In the genomic region with DNA sequence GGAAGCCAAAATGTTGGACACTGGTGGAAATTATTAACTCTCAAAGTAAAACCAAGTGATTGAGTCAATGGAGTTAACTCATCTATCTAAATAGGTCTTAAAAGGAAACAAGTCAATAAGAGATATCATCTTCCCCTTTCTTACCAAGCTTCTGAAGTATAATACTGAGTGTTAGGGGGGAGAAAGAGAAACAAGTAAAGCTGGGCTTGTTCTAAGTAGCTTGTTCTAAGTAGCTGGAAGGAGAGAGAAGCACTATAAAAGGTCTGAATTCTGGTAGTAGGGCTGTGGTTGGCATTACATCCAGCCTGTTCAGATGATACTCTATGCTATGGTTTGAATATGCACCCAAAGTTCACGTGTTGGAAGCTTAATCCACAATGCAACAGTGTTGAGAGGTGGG, we compare ENCODE assay signal across 26 cellular contexts. TPM values are rescaled to one million over a fixed set of nuclear protein-coding genes. Genes with fewer than 3 reads are reported as not detected.
DNase-seq lines count a peak whose midpoint lies in the region; ATAC-seq and TF ChIP-seq lines count a peak whose summit lies in the region.
"Had no signal": no experiment of that assay in that cellular context is flagged by ENCODE, and none has a peak within 500 bp of the region (broad histone marks: within the 10 kb centered on the region; RNA-seq: fewer than 3 reads in every experiment).

No MANE protein-coding gene starts in this region.

- H3K9ac ChIP-seq in endodermal cell (ENCODE audit: extremely low read depth, low read length, poor library complexity, severe bottlenecking), result no peak overlapping the region
- H3K9ac ChIP-seq: KMS-11, neural progenitor cell had no signal

- H3K27me3 Mint-ChIP-seq in WTC11 (ENCODE audit: low read depth), result no peaks in the 10 kb centered on the region
- no peaks in the 10 kb centered on the region for H3K27me3 Mint-ChIP-seq in CD4-positive, alpha-beta memory T cell
- H3K27me3 Mint-ChIP-seq in endodermal cell (ENCODE audit: insufficient read depth), result no peaks in the 10 kb centered on the region
- H3K27me3 Mint-ChIP-seq: activated naive CD8-positive, alpha-beta T cell treated with anti-CD3 and anti-CD28 coated beads for 36 hours; CD4-positive, CD25-positive, alpha-beta regulatory T cell had no signal

- H3K27me3 ChIP-seq in CD4-positive, alpha-beta memory T cell (ENCODE audit: insufficient read depth, low read length), result no peaks in the 10 kb centered on the region
- H3K27me3 ChIP-seq in endodermal cell (ENCODE audit: control insufficient read depth, insufficient read depth, low read length, poor library complexity, severe bottlenecking), result no peaks in the 10 kb centered on the region
- H3K27me3 ChIP-seq: neural progenitor cell, right lobe of liver had no signal

- H3K9me3 Mint-ChIP-seq in WTC11 (peaks cover 6% of the 10 kb centered on the region), endodermal cell (no peaks in the 10 kb centered on the region)
- no peaks in the 10 kb centered on the region for H3K9me3 Mint-ChIP-seq in CD4-positive, alpha-beta memory T cell
- H3K9me3 Mint-ChIP-seq: activated B cell treated with CpG ODN at 0.5 μM for 24 hours; activated naive CD8-positive, alpha-beta T cell treated with anti-CD3 and anti-CD28 coated beads for 36 hours; neural progenitor cell had no signal

- DNase-seq in MV-4-11 (lab: John Stamatoyannopoulos, UW) (peak; percentile 9), WTC11 (ENCODE audit: low spot score) (no peak), endodermal cell (no peak), GM20000 (ENCODE audit: low spot score) (no peak)
- DNase-seq in CD4-positive, alpha-beta memory T cell, result no peak
- DNase-seq: activated B cell treated with CpG ODN at 0.5 μM for 24 hours; activated CD4-positive, alpha-beta T cell treated with anti-CD3 and anti-CD28 coated beads, Interleukin-2, amount 50 U/mL, for 4 hours; activated effector memory CD4-positive, alpha-beta T cell treated with Interleukin-2 at 50 U/mL for 16 hours; activated naive CD8-positive, alpha-beta T cell treated with anti-CD3 and anti-CD28 coated beads for 36 hours; caudate nucleus; CD4-positive, CD25-positive, alpha-beta regulatory T cell; dermis blood vessel endothelial cell; NCI-H1694 treated with DMSO at 0.1 percent for 48 hours; NCI-H2171 treated with DMSO at 0.1 percent for 48 hours; NCI-H526; posterior cingulate gyrus; right lobe of liver; stimulated activated CD4-positive, alpha-beta T cell treated with anti-CD3 and anti-CD28 coated beads, Interleukin-12 subunit alpha, Interleukin-12 subunit beta, amount 100 ng/mL, for 4 hours; stimulated activated CD4-positive, alpha-beta T cell treated with anti-CD3 and anti-CD28 coated beads, Interleukin-4, amount 100 ng/mL, for 4 hours; stimulated activated naive CD4-positive, alpha-beta T cell had no signal

- H3K36me3 ChIP-seq in CD4-positive, alpha-beta memory T cell (ENCODE audit: insufficient read depth, low read length), result no peaks in the 10 kb centered on the region
- no peaks in the 10 kb centered on the region for H3K36me3 ChIP-seq in endodermal cell (ENCODE audit: control insufficient read depth, insufficient read depth, low read length)
- H3K36me3 ChIP-seq: HAP-1, neural progenitor cell, right lobe of liver had no signal

- H3K9me3 ChIP-seq in CD4-positive, alpha-beta memory T cell (ENCODE audit: control insufficient read depth in 1 of 2, low read length in 2 of 2), result no peaks in the 10 kb centered on the region
- no peaks in the 10 kb centered on the region for H3K9me3 ChIP-seq in endodermal cell (ENCODE audit: control insufficient read depth, low read length)
- H3K9me3 ChIP-seq: HAP-1, right lobe of liver had no signal

- TF ChIP-seq CTCF in WTC11 (IDR thresholded peaks at IDR 0.05) (no peak), endodermal cell (conservative IDR thresholded peaks at IDR 0.05) (no peak), GM20000 (IDR thresholded peaks at IDR 0.05; ENCODE audit: extremely low read depth, missing control alignments) (no peak)

- H3K4me1 Mint-ChIP-seq in WTC11, result peaks cover 37% of the 10 kb centered on the region
- peaks cover 11 to 30% (median 21%) of the 10 kb centered on the region in 4 donors for H3K4me1 Mint-ChIP-seq in CD4-positive, alpha-beta memory T cell
- H3K4me1 Mint-ChIP-seq in endodermal cell, result peaks cover 13% of the 10 kb centered on the region
- H3K4me1 Mint-ChIP-seq: activated B cell treated with CpG ODN at 0.5 μM for 24 hours, neural progenitor cell had no signal

- ATAC-seq in GM18861 (IDR thresholded peaks at IDR 0.05; ENCODE audit: unreplicated experiment), result peak; percentile 75
- peak; percentile 41 for ATAC-seq in HG02610 (IDR thresholded peaks at IDR 0.05; ENCODE audit: unreplicated experiment)
- no peak for ATAC-seq in WTC11

- H3K27ac ChIP-seq in CD4-positive, alpha-beta memory T cell (ENCODE audit: low read depth, low read length), result no peak overlapping the region
- H3K27ac ChIP-seq in endodermal cell (ENCODE audit: low read depth, low read length), result no peak overlapping the region
- H3K27ac ChIP-seq: KMS-11, neural progenitor cell, right lobe of liver had no signal

- CTCF ChIA-PET in WTC11 (lab: Charles Lee), result interaction anchor here (0.9 kb wide), 2 partner anchors 54 to 73 kb away, joined by 3 to 5 read pairs; a partner anchor contains a TSS
- CTCF ChIA-PET in CD4-positive, alpha-beta memory T cell (lab: Charles Lee; ENCODE audit: partially characterized antibody), result interaction anchor here (1.6 kb wide), 1 partner anchor 15 kb away, joined by 4 read pairs; no protein-coding TSS in a partner anchor

- no peak overlapping the region for H3K4me3 ChIP-seq in CD4-positive, alpha-beta memory T cell (ENCODE audit: low read length in 2 of 2)
- H3K4me3 ChIP-seq in endodermal cell (ENCODE audit: low read length), result no peak overlapping the region
- H3K4me3 ChIP-seq: HAP-1, lung, neural progenitor cell, right lobe of liver had no signal

- intact Hi-C loops in CD4-positive, alpha-beta memory T cell (cut with micrococcal nuclease), result no loop called here

- POLR2A ChIA-PET in WTC11 (lab: Charles Lee), result no interaction called here
- POLR2A ChIA-PET in CD4-positive, alpha-beta memory T cell (lab: Charles Lee; ENCODE audit: partially characterized antibody), result no interaction called here

- H3K27ac Mint-ChIP-seq in WTC11 (peak overlapping the region; percentile 5; the same call in 1 of the 2 replicates), endodermal cell (no peak overlapping the region)
- peak overlapping the region in 1 of 7 donors; percentile 3 for H3K27ac Mint-ChIP-seq in CD4-positive, alpha-beta memory T cell
- H3K27ac Mint-ChIP-seq: activated B cell treated with CpG ODN at 0.5 μM for 24 hours; activated naive CD8-positive, alpha-beta T cell treated with anti-CD3 and anti-CD28 coated beads for 36 hours; CD4-positive, CD25-positive, alpha-beta regulatory T cell; neural progenitor cell had no signal

- H3K4me3 Mint-ChIP-seq in WTC11 (no peak overlapping the region), endodermal cell (no peak overlapping the region)
- H3K4me3 Mint-ChIP-seq in CD4-positive, alpha-beta memory T cell, result no peak overlapping the region
- H3K4me3 Mint-ChIP-seq: activated B cell treated with CpG ODN at 0.5 μM for 24 hours; activated naive CD8-positive, alpha-beta T cell treated with anti-CD3 and anti-CD28 coated beads for 36 hours; neural progenitor cell had no signal

- H3K4me1 ChIP-seq in CD4-positive, alpha-beta memory T cell (ENCODE audit: insufficient read depth, low read length), result peaks cover 15% of the 10 kb centered on the region
- H3K4me1 ChIP-seq in endodermal cell (ENCODE audit: control insufficient read depth, insufficient read depth, low read length), result no peaks in the 10 kb centered on the region
- H3K4me1 ChIP-seq: HAP-1, right lobe of liver had no signal

- WGBS in endodermal cell (ENCODE audit: insufficient coverage in 1 of 2, insufficient read length in 1 of 2), 2 experiments, result 88 to 100% methylated on average over 1 of the region's 1 CpG

- H3K36me3 Mint-ChIP-seq in WTC11 (peaks cover 4% of the 10 kb centered on the region), endodermal cell (ENCODE audit: low read depth) (peaks cover 4% of the 10 kb centered on the region)
- H3K36me3 Mint-ChIP-seq in CD4-positive, alpha-beta memory T cell, result peaks cover 0 to 4% of the 10 kb centered on the region in 2 donors
- H3K36me3 Mint-ChIP-seq: CD4-positive, CD25-positive, alpha-beta regulatory T cell had no signal

TF ChIP-seq in WTC11, 78 proteins besides CTCF, POLR2A, EP300 and RAD21 (continues in another document):
- no peak for TF ChIP-seq SP1 (CRISPR knock-in tag; conservative IDR thresholded peaks at IDR 0.05)
- TF ChIP-seq ZNF263 (CRISPR knock-in tag; IDR thresholded peaks at IDR 0.05; ENCODE audit: low read depth), result no peak

RNA-seq across cellular contexts. Expression of a gene that starts 26.8 kb away (rescaled TPM):
- total RNA-seq in WTC11 (2021) (89.7 to 113 TPM (median 96.6 TPM) in 3 replicates), endodermal cell (10 to 100 TPM; 62.8 to 78.8 TPM)
- total RNA-seq in CD4-positive, alpha-beta memory T cell, result 1 to 10 TPM; 4.9 to 7.9 TPM
- polyA plus RNA-seq in CD4-positive, alpha-beta memory T cell, result 1 to 10 TPM; 1.9 to 2.0 TPM
- polyA plus RNA-seq in endodermal cell (2013, experiment 1 of 2), result 53.9 TPM
- 53.8 TPM for polyA plus RNA-seq in endodermal cell (2013, experiment 2 of 2)

Comparison
In these comparisons a context has a peak if more than half of its experiments do, and no peak if none do; other contexts are left out.
1. RNA of a gene that starts 26.8 kb away (total RNA-seq): 89.7 to 113 TPM in WTC11 and 62.8 to 78.8 TPM in endodermal cell; 4.9 to 7.9 TPM in CD4-positive, alpha-beta memory T cell; every median in the first group is over 4 times any median in the second.